Comparison of ENCODE assay signal across 1 cellular context in the genomic region with DNA sequence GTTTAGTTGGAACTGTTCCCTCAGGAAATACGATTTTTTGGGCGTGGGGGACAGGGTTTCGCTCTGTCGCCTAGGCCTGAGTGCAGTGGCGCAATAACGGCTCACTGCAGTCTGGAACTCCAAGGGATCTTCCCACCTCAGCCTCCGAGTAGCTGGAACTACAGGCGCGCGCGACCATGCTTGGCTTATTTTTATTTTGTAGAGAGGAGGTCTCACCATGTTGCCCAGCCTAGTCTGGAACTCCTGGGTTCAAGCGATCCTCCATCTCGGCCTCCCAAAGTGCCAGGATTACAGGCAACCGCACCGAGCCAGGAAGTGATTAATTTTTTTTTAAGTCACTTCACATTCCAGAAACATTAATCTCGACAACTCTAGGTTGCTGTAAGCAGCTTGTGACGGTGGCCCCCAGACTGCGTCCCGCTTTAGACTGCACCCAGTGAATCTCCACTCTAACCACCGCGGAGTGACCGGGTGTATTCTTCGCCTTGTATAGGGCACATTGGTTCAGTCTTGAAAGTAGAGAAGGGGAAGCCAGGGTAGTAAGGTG.
TF ChIP-seq lines count a peak whose summit lies in the region.

No MANE protein-coding gene starts in this region.

TF ChIP-seq in GM12878, 131 proteins besides CTCF, POLR2A, EP300 and RAD21:
- TF ChIP-seq CEBPB (IDR thresholded peaks at IDR 0.05; ENCODE audit: borderline replicate concordance in 1 of 2, low read depth in 2 of 2, low read length in 2 of 2): no peak
- no peak for TF ChIP-seq ESRRA (IDR thresholded peaks at IDR 0.05; ENCODE audit: low read length)
- no peak for TF ChIP-seq PAX5 (IDR thresholded peaks at IDR 0.05; ENCODE audit: borderline replicate concordance, low read depth, low read length)
- TF ChIP-seq MYC (IDR thresholded peaks at IDR 0.05; ENCODE audit: insufficient read depth, insufficient read length, insufficient replicate concordance, low read length, severe bottlenecking): no peak
- no peak for TF ChIP-seq POU2F2 (IDR thresholded peaks at IDR 0.05; ENCODE audit: borderline replicate concordance, low read depth, low read length)
- peak; percentile 7; the same call in 1 of the 2 replicates for TF ChIP-seq SMARCA5 (IDR thresholded peaks at IDR 0.05)
- no peak for TF ChIP-seq SMAD1 (IDR thresholded peaks at IDR 0.05; ENCODE audit: low read depth, partially characterized antibody)
- TF ChIP-seq IKZF2 (IDR thresholded peaks at IDR 0.05): peak in 1 of 2 experiments; percentile 76; a peak in 3 of 4 replicates
- 0 out of 2 replicates have a peak, but pooled peaks have one; percentile 8 for TF ChIP-seq CHD1 (IDR thresholded peaks at IDR 0.05; ENCODE audit: low read depth, low read length)
- TF ChIP-seq SPI1 (IDR thresholded peaks at IDR 0.05; ENCODE audit: borderline replicate concordance, insufficient read depth, low read depth, low read length): 0 out of 2 replicates have a peak, but pooled peaks have one; percentile 1
- TF ChIP-seq, protein P1, sequence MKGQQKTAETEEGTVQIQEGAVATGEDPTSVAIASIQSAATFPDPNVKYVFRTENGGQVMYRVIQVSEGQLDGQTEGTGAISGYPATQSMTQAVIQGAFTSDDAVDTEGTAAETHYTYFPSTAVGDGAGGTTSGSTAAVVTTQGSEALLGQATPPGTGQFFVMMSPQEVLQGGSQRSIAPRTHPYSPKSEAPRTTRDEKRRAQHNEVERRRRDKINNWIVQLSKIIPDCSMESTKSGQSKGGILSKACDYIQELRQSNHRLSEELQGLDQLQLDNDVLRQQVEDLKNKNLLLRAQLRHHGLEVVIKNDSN (IDR thresholded peaks at IDR 0.05; ENCODE audit: borderline replicate concordance, extremely low read length, insufficient read depth, low read depth, low read length): no peak
- TF ChIP-seq, protein P2, sequence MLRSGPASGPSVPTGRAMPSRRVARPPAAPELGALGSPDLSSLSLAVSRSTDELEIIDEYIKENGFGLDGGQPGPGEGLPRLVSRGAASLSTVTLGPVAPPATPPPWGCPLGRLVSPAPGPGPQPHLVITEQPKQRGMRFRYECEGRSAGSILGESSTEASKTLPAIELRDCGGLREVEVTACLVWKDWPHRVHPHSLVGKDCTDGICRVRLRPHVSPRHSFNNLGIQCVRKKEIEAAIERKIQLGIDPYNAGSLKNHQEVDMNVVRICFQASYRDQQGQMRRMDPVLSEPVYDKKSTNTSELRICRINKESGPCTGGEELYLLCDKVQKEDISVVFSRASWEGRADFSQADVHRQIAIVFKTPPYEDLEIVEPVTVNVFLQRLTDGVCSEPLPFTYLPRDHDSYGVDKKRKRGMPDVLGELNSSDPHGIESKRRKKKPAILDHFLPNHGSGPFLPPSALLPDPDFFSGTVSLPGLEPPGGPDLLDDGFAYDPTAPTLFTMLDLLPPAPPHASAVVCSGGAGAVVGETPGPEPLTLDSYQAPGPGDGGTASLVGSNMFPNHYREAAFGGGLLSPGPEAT (IDR thresholded peaks at IDR 0.05; ENCODE audit: low read depth): 0 out of 2 replicates have a peak, but pooled peaks have one; percentile 64
